1 cellular context compared by ENCODE assay signal in the genomic region with DNA sequence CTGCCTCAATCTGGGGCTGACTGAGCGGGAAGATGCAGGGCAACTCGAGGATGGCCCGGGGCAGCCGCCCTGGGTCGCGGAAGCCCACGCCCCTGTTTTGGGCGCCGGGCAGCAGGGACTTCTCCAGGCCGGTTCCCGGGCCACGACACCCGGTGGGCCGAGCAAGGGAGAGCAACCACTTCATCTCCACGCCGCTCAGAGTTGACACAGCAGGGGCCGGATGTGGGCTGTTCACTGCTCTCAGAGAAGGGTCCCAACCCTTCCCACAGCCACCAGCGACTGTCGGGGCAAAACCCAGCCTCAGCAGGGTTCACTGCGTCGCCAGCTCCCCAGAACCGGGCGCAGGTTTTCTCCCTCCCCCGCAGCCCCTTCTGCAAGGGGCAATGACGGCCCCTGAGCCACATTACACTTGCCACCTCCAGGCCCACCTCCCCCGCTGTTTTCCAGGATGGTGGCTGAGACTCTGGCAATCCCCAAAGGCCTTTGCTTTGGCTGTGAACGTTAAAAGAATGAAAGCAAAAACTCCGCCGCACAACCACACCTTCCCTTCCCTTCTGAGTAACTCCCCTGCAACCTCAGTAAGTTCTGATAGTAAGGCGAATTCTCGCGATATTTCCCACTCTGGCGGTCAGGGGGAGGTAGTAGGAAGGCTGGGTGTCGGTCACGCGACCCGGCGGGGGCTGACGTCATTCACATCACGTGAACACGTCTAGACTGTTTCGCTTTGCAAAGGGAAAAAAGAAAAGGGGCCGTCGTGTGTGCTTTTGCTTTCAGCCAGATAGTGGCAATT.
A peak's percentile ranks its signal among the peaks of the same experiment; 100 is the strongest.
TF ChIP-seq lines count a peak whose summit lies in the region.

No MANE protein-coding gene starts in this region.

TF ChIP-seq in HEK293, 187 proteins besides CTCF, POLR2A, EP300 and RAD21 (continued from another document and continues in another):
- no peak for TF ChIP-seq ZNF26 (tag by site-specific recombination; IDR thresholded peaks at IDR 0.05)
- peak; percentile 23; the same call in 1 of the 2 replicates for TF ChIP-seq SP7 (tag by site-specific recombination; IDR thresholded peaks at IDR 0.05)
- TF ChIP-seq, protein P1, sequence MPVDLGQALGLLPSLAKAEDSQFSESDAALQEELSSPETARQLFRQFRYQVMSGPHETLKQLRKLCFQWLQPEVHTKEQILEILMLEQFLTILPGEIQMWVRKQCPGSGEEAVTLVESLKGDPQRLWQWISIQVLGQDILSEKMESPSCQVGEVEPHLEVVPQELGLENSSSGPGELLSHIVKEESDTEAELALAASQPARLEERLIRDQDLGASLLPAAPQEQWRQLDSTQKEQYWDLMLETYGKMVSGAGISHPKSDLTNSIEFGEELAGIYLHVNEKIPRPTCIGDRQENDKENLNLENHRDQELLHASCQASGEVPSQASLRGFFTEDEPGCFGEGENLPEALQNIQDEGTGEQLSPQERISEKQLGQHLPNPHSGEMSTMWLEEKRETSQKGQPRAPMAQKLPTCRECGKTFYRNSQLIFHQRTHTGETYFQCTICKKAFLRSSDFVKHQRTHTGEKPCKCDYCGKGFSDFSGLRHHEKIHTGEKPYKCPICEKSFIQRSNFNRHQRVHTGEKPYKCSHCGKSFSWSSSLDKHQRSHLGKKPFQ (tag by site-specific recombination; IDR thresholded peaks at IDR 0.05): no peak
- no peak for TF ChIP-seq HOXD13 (CRISPR knock-in tag; IDR thresholded peaks at IDR 0.05; ENCODE audit: borderline replicate concordance)
- no peak for TF ChIP-seq ZNF404 (tag by site-specific recombination; IDR thresholded peaks at IDR 0.05)
- TF ChIP-seq SCRT1 (tag by site-specific recombination; IDR thresholded peaks at IDR 0.05; ENCODE audit: borderline replicate concordance): no peak
- peak; percentile 48; the same call in 1 of the 2 replicates for TF ChIP-seq ZNF580 (tag by site-specific recombination; IDR thresholded peaks at IDR 0.05)
- TF ChIP-seq ZNF391 (tag by site-specific recombination; IDR thresholded peaks at IDR 0.05; ENCODE audit: borderline replicate concordance, low read depth): no peak
- TF ChIP-seq, protein P2, sequence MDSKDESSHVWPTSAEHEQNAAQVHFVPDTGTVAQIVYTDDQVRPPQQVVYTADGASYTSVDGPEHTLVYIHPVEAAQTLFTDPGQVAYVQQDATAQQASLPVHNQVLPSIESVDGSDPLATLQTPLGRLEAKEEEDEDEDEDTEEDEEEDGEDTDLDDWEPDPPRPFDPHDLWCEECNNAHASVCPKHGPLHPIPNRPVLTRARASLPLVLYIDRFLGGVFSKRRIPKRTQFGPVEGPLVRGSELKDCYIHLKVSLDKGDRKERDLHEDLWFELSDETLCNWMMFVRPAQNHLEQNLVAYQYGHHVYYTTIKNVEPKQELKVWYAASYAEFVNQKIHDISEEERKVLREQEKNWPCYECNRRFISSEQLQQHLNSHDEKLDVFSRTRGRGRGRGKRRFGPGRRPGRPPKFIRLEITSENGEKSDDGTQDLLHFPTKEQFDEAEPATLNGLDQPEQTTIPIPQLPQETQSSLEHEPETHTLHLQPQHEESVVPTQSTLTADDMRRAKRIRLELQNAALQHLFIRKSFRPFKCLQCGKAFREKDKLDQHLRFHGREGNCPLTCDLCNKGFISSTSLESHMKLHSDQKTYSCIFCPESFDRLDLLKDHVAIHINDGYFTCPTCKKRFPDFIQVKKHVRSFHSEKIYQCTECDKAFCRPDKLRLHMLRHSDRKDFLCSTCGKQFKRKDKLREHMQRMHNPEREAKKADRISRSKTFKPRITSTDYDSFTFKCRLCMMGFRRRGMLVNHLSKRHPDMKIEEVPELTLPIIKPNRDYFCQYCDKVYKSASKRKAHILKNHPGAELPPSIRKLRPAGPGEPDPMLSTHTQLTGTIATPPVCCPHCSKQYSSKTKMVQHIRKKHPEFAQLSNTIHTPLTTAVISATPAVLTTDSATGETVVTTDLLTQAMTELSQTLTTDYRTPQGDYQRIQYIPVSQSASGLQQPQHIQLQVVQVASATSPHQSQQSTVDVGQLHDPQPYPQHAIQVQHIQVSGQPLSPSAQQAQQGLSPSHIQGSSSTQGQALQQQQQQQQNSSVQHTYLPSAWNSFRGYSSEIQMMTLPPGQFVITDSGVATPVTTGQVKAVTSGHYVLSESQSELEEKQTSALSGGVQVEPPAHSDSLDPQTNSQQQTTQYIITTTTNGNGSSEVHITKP (tag by site-specific recombination; IDR thresholded peaks at IDR 0.05): peak; percentile 29
- no peak for TF ChIP-seq ZNF19 (tag by site-specific recombination; IDR thresholded peaks at IDR 0.05; ENCODE audit: low read depth)
- TF ChIP-seq, protein P3, sequence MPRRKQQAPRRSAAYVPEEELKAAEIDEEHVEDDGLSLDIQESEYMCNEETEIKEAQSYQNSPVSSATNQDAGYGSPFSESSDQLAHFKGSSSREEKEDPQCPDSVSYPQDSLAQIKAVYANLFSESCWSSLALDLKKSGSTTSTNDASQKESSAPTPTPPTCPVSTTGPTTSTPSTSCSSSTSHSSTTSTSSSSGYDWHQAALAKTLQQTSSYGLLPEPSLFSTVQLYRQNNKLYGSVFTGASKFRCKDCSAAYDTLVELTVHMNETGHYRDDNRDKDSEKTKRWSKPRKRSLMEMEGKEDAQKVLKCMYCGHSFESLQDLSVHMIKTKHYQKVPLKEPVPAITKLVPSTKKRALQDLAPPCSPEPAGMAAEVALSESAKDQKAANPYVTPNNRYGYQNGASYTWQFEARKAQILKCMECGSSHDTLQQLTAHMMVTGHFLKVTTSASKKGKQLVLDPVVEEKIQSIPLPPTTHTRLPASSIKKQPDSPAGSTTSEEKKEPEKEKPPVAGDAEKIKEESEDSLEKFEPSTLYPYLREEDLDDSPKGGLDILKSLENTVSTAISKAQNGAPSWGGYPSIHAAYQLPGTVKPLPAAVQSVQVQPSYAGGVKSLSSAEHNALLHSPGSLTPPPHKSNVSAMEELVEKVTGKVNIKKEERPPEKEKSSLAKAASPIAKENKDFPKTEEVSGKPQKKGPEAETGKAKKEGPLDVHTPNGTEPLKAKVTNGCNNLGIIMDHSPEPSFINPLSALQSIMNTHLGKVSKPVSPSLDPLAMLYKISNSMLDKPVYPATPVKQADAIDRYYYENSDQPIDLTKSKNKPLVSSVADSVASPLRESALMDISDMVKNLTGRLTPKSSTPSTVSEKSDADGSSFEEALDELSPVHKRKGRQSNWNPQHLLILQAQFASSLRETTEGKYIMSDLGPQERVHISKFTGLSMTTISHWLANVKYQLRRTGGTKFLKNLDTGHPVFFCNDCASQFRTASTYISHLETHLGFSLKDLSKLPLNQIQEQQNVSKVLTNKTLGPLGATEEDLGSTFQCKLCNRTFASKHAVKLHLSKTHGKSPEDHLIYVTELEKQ (tag by site-specific recombination; IDR thresholded peaks at IDR 0.05; ENCODE audit: borderline replicate concordance): peak; percentile 48; the same call in 1 of the 2 replicates
- no peak for TF ChIP-seq ZNF146 (tag by site-specific recombination; IDR thresholded peaks at IDR 0.05)
- TF ChIP-seq GLI2 (tag by site-specific recombination; IDR thresholded peaks at IDR 0.05; ENCODE audit: borderline replicate concordance, low read depth): no peak
- no peak for TF ChIP-seq ZNF112 (tag by site-specific recombination; IDR thresholded peaks at IDR 0.05)
- TF ChIP-seq ZNF266 (tag by site-specific recombination; IDR thresholded peaks at IDR 0.05; ENCODE audit: low read depth): no peak
- TF ChIP-seq ZSCAN5A (tag by site-specific recombination; IDR thresholded peaks at IDR 0.05): no peak
- TF ChIP-seq ZNF704 (tag by site-specific recombination; IDR thresholded peaks at IDR 0.05): no peak
- TF ChIP-seq ZFP37 (tag by site-specific recombination; IDR thresholded peaks at IDR 0.05): peak; percentile 55
- no peak for TF ChIP-seq ZFP69B (tag by site-specific recombination; IDR thresholded peaks at IDR 0.05)
- TF ChIP-seq ZNF341 (tag by site-specific recombination; IDR thresholded peaks at IDR 0.05; ENCODE audit: low read depth): peak; percentile 90
- no peak for TF ChIP-seq ZNF555 (tag by site-specific recombination; conservative IDR thresholded peaks at IDR 0.05)
- no peak for TF ChIP-seq ZNF837 (tag by site-specific recombination; IDR thresholded peaks at IDR 0.05)
- TF ChIP-seq ZNF248 (tag by site-specific recombination; IDR thresholded peaks at IDR 0.05): no peak
- TF ChIP-seq ZBTB7A (tag by site-specific recombination; IDR thresholded peaks at IDR 0.05; ENCODE audit: low read depth): no peak
- TF ChIP-seq ZNF514 (tag by site-specific recombination; IDR thresholded peaks at IDR 0.05): no peak
- no peak for TF ChIP-seq ZNF645 (tag by site-specific recombination; IDR thresholded peaks at IDR 0.05)
- peak; percentile 5; the same call in 1 of the 2 replicates for TF ChIP-seq ZSCAN4 (tag by site-specific recombination; IDR thresholded peaks at IDR 0.05)
- TF ChIP-seq ZNF610 (tag by site-specific recombination; IDR thresholded peaks at IDR 0.05; ENCODE audit: borderline replicate concordance): no peak
- TF ChIP-seq ZBTB8A (tag by site-specific recombination; IDR thresholded peaks at IDR 0.05): peak; percentile 76
- TF ChIP-seq, protein P4, sequence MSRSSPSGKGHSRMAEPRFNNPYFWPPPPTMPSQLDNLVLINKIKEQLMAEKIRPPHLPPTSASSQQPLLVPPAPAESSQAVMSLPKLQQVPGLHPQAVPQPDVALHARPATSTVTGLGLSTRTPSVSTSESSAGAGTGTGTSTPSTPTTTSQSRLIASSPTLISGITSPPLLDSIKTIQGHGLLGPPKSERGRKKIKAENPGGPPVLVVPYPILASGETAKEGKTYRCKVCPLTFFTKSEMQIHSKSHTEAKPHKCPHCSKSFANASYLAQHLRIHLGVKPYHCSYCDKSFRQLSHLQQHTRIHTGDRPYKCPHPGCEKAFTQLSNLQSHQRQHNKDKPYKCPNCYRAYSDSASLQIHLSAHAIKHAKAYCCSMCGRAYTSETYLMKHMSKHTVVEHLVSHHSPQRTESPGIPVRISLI (tag by site-specific recombination; IDR thresholded peaks at IDR 0.05): 0 out of 2 replicates have a peak, but pooled peaks have one; percentile 45
- TF ChIP-seq ZNF629 (tag by site-specific recombination; IDR thresholded peaks at IDR 0.05): peak; percentile 89
- TF ChIP-seq AEBP2 (tag by site-specific recombination; IDR thresholded peaks at IDR 0.05; ENCODE audit: borderline replicate concordance): no peak
